8 cellular contexts compared by ENCODE assay signal in genomic region chr6:100880901-100881706, GRCh38. TPM values are rescaled to one million over a fixed set of nuclear protein-coding genes. Genes with fewer than 3 reads are reported as not detected.
A peak's percentile ranks its signal among the peaks of the same experiment; 100 is the strongest.
DNase-seq lines count a peak whose midpoint lies in the region; ATAC-seq and TF ChIP-seq lines count a peak whose summit lies in the region.

Gene ASCC3, minus strand, starts transcription at chr6:100881329. Its CDS starts 13,332 bp downstream, at chr6:100867997.

- peak within 1 kb of the TSS; percentile 93 for H3K4me3 ChIP-seq in AG10803 (ENCODE audit: low read length)
- peak within 1 kb of the TSS; percentile 97 for H3K4me3 ChIP-seq in kidney epithelial cell (ENCODE audit: low read depth, low read length)

- DNase-seq in AG10803 (ENCODE audit: low read depth) (peak; percentile 89), NCI-H226 (peak; percentile 93), cerebellar cortex (ENCODE audit: low spot score) (peak; percentile 87), kidney epithelial cell (ENCODE audit: low read depth) (peak; percentile 62)
- peak; percentile 96 for DNase-seq in stimulated activated CD4-positive, alpha-beta T cell treated with anti-CD3 and anti-CD28 coated beads, Interleukin-15, amount 100 ng/mL, for 24 hours

- H3K27me3 ChIP-seq in kidney epithelial cell (ENCODE audit: control insufficient read depth, insufficient read depth, low read length) = no peaks in the 10 kb centered on the region

- no peaks in the 10 kb centered on the region for H3K36me3 ChIP-seq in kidney epithelial cell (ENCODE audit: control insufficient read depth, insufficient read depth, low read length)

- TF ChIP-seq CTCF in AG10803 (conservative IDR thresholded peaks at IDR 0.05; ENCODE audit: low read length) = no peak
- no peak for TF ChIP-seq CTCF in kidney epithelial cell (IDR thresholded peaks at IDR 0.05; ENCODE audit: insufficient read depth, low read length, poor library complexity, severe bottlenecking)

- ATAC-seq in GM19023 (IDR thresholded peaks at IDR 0.05; ENCODE audit: unreplicated experiment) (peak; percentile 97), HG03196 (IDR thresholded peaks at IDR 0.05; ENCODE audit: unreplicated experiment) (peak; percentile 98)
- ATAC-seq in activated CD4-positive, CD25-positive, alpha-beta regulatory T cell treated with anti-CD3 and anti-CD28 coated beads, Interleukin-2, amount 50 U/mL, for 24 hours = peak; percentile 96

RNA-seq across cellular contexts. Expression of gene ASCC3, which starts in this region (rescaled TPM):
- total RNA-seq in kidney epithelial cell = 41.9 and 43.1 TPM in 2 replicates

Comparison
In these comparisons a context has a peak if more than half of its experiments do, and no peak if none do; other contexts are left out.
1. Peak in every context shown above with its lines: DNase-seq, ATAC-seq and H3K4me3 ChIP-seq.